1 cellular context compared by ENCODE assay signal in the genomic region with DNA sequence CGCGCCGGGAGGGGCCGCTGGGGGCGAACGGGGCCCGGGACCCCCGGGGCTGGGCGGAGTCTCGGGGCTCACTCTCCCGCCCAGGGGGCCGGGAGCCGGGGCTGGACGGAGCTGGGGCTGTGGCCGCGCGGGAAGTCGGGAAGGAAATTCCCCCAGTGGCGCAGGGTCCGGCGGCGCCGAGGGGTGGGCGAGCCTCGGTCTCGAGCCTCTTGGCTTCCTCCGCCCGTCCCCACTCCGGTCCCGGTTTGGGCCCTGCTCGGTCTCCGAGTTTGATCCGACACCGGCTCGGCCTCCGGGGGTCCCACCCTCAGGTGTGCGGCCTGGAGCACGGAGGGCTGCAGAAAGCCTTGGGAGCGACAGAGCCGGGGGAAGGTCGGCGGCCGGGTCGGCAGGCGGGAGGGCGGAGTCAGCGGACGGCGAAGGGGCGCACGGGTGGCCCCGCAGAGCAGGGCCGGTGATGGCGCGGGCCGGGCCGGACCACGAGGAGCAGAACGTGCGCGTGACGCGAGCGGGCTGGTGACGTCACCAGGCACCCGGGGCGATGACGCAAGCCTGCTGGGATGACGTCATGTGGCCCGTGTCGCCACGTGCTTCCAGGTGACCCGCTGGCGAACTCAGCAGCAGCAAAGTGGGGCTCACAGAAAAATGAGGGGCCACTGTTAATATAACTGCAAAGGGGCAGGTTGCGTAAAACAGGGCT.
TF ChIP-seq lines count a peak whose summit lies in the region.

No MANE protein-coding gene starts in this region.

TF ChIP-seq in HEK293, 187 proteins besides CTCF, POLR2A, EP300 and RAD21 (continued from another document and continues in another):
- TF ChIP-seq, protein P1, sequence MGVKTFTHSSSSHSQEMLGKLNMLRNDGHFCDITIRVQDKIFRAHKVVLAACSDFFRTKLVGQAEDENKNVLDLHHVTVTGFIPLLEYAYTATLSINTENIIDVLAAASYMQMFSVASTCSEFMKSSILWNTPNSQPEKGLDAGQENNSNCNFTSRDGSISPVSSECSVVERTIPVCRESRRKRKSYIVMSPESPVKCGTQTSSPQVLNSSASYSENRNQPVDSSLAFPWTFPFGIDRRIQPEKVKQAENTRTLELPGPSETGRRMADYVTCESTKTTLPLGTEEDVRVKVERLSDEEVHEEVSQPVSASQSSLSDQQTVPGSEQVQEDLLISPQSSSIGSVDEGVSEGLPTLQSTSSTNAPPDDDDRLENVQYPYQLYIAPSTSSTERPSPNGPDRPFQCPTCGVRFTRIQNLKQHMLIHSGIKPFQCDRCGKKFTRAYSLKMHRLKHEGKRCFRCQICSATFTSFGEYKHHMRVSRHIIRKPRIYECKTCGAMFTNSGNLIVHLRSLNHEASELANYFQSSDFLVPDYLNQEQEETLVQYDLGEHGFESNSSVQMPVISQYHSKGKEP (tag by site-specific recombination; IDR thresholded peaks at IDR 0.05), result peak; percentile 64; the same call in 1 of the 2 replicates
- TF ChIP-seq ZNF37A (tag by site-specific recombination; IDR thresholded peaks at IDR 0.05) (no peak; the same call in 1 of the 2 replicates), ZNF23 (tag by site-specific recombination; IDR thresholded peaks at IDR 0.05; ENCODE audit: borderline replicate concordance) (no peak), ZNF585B (tag by site-specific recombination; IDR thresholded peaks at IDR 0.05) (no peak; the same call in 1 of the 2 replicates), GLIS2 (tag by site-specific recombination; IDR thresholded peaks at IDR 0.05) (peak; percentile 95), OVOL3 (tag by site-specific recombination; IDR thresholded peaks at IDR 0.05) (peak; percentile 53; the same call in 1 of the 2 replicates), ZNF266 (tag by site-specific recombination; IDR thresholded peaks at IDR 0.05; ENCODE audit: low read depth) (no peak), ZNF792 (tag by site-specific recombination; IDR thresholded peaks at IDR 0.05) (peak; percentile 79; the same call in 1 of the 2 replicates), ZNF544 (tag by site-specific recombination; IDR thresholded peaks at IDR 0.05) (no peak), ZNF2 (tag by site-specific recombination; IDR thresholded peaks at IDR 0.05) (peak; percentile 76), KLF9 (tag by site-specific recombination; IDR thresholded peaks at IDR 0.05; ENCODE audit: low read depth) (peak; percentile 63), ZNF404 (tag by site-specific recombination; IDR thresholded peaks at IDR 0.05) (no peak), ZNF311 (tag by site-specific recombination; IDR thresholded peaks at IDR 0.05; ENCODE audit: borderline replicate concordance) (no peak), HOXD13 (CRISPR knock-in tag; IDR thresholded peaks at IDR 0.05; ENCODE audit: borderline replicate concordance) (peak; percentile 45; the same call in 1 of the 2 replicates), ZNF391 (tag by site-specific recombination; IDR thresholded peaks at IDR 0.05; ENCODE audit: borderline replicate concordance, low read depth) (peak; percentile 98; the same call in 1 of the 2 replicates), ZNF146 (tag by site-specific recombination; IDR thresholded peaks at IDR 0.05) (peak; percentile 76), ZNF10 (tag by site-specific recombination; IDR thresholded peaks at IDR 0.05) (peak; percentile 85), ZNF394 (tag by site-specific recombination; IDR thresholded peaks at IDR 0.05; ENCODE audit: borderline replicate concordance) (peak; percentile 77; the same call in 1 of the 2 replicates), BCL11A (tag by site-specific recombination; IDR thresholded peaks at IDR 0.05; ENCODE audit: low read depth) (peak; percentile 97), ZNF530 (tag by site-specific recombination; IDR thresholded peaks at IDR 0.05; ENCODE audit: low read depth) (no peak), ZBTB20 (tag by site-specific recombination; IDR thresholded peaks at IDR 0.05) (peak; percentile 82), ZNF223 (tag by site-specific recombination; IDR thresholded peaks at IDR 0.05) (peak; percentile 37; the same call in 1 of the 2 replicates), MZF1 (tag by site-specific recombination; IDR thresholded peaks at IDR 0.05; ENCODE audit: borderline replicate concordance) (no peak), ZNF416 (tag by site-specific recombination; IDR thresholded peaks at IDR 0.05) (0 out of 2 replicates have a peak, but pooled peaks have one; percentile 23), KLF7 (tag by site-specific recombination; IDR thresholded peaks at IDR 0.05; ENCODE audit: borderline replicate concordance) (peak; percentile 24; the same call in 1 of the 2 replicates), ZNF555 (tag by site-specific recombination; conservative IDR thresholded peaks at IDR 0.05) (no peak), ZNF514 (tag by site-specific recombination; IDR thresholded peaks at IDR 0.05) (no peak), ZNF341 (tag by site-specific recombination; IDR thresholded peaks at IDR 0.05; ENCODE audit: low read depth) (peak; percentile 77), EGR2 (tag by site-specific recombination; IDR thresholded peaks at IDR 0.05; ENCODE audit: low read depth) (no peak), ZNF529 (tag by site-specific recombination; IDR thresholded peaks at IDR 0.05; ENCODE audit: insufficient replicate concordance) (peak; percentile 12), ZFP37 (tag by site-specific recombination; IDR thresholded peaks at IDR 0.05) (0 out of 2 replicates have a peak, but pooled peaks have one; percentile 45), ZNF610 (tag by site-specific recombination; IDR thresholded peaks at IDR 0.05; ENCODE audit: borderline replicate concordance) (peak; percentile 86), ZNF777 (tag by site-specific recombination; IDR thresholded peaks at IDR 0.05; ENCODE audit: borderline replicate concordance) (no peak), ZNF214 (tag by site-specific recombination; IDR thresholded peaks at IDR 0.05; ENCODE audit: borderline replicate concordance) (no peak), ZNF239 (tag by site-specific recombination; IDR thresholded peaks at IDR 0.05) (0 out of 2 replicates have a peak, but pooled peaks have one; percentile 69), ZNF596 (tag by site-specific recombination; IDR thresholded peaks at IDR 0.05) (peak; percentile 68)
- TF ChIP-seq, protein P2, sequence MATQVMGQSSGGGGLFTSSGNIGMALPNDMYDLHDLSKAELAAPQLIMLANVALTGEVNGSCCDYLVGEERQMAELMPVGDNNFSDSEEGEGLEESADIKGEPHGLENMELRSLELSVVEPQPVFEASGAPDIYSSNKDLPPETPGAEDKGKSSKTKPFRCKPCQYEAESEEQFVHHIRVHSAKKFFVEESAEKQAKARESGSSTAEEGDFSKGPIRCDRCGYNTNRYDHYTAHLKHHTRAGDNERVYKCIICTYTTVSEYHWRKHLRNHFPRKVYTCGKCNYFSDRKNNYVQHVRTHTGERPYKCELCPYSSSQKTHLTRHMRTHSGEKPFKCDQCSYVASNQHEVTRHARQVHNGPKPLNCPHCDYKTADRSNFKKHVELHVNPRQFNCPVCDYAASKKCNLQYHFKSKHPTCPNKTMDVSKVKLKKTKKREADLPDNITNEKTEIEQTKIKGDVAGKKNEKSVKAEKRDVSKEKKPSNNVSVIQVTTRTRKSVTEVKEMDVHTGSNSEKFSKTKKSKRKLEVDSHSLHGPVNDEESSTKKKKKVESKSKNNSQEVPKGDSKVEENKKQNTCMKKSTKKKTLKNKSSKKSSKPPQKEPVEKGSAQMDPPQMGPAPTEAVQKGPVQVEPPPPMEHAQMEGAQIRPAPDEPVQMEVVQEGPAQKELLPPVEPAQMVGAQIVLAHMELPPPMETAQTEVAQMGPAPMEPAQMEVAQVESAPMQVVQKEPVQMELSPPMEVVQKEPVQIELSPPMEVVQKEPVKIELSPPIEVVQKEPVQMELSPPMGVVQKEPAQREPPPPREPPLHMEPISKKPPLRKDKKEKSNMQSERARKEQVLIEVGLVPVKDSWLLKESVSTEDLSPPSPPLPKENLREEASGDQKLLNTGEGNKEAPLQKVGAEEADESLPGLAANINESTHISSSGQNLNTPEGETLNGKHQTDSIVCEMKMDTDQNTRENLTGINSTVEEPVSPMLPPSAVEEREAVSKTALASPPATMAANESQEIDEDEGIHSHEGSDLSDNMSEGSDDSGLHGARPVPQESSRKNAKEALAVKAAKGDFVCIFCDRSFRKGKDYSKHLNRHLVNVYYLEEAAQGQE (tag by site-specific recombination; IDR thresholded peaks at IDR 0.05), result peak; percentile 52; the same call in 1 of the 2 replicates
- TF ChIP-seq, protein P3, sequence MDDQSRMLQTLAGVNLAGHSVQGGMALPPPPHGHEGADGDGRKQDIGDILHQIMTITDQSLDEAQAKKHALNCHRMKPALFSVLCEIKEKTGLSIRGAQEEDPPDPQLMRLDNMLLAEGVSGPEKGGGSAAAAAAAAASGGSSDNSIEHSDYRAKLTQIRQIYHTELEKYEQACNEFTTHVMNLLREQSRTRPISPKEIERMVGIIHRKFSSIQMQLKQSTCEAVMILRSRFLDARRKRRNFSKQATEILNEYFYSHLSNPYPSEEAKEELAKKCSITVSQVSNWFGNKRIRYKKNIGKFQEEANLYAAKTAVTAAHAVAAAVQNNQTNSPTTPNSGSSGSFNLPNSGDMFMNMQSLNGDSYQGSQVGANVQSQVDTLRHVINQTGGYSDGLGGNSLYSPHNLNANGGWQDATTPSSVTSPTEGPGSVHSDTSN (CRISPR knock-in tag; IDR thresholded peaks at IDR 0.05), result peak; percentile 92
- TF ChIP-seq, protein P4, sequence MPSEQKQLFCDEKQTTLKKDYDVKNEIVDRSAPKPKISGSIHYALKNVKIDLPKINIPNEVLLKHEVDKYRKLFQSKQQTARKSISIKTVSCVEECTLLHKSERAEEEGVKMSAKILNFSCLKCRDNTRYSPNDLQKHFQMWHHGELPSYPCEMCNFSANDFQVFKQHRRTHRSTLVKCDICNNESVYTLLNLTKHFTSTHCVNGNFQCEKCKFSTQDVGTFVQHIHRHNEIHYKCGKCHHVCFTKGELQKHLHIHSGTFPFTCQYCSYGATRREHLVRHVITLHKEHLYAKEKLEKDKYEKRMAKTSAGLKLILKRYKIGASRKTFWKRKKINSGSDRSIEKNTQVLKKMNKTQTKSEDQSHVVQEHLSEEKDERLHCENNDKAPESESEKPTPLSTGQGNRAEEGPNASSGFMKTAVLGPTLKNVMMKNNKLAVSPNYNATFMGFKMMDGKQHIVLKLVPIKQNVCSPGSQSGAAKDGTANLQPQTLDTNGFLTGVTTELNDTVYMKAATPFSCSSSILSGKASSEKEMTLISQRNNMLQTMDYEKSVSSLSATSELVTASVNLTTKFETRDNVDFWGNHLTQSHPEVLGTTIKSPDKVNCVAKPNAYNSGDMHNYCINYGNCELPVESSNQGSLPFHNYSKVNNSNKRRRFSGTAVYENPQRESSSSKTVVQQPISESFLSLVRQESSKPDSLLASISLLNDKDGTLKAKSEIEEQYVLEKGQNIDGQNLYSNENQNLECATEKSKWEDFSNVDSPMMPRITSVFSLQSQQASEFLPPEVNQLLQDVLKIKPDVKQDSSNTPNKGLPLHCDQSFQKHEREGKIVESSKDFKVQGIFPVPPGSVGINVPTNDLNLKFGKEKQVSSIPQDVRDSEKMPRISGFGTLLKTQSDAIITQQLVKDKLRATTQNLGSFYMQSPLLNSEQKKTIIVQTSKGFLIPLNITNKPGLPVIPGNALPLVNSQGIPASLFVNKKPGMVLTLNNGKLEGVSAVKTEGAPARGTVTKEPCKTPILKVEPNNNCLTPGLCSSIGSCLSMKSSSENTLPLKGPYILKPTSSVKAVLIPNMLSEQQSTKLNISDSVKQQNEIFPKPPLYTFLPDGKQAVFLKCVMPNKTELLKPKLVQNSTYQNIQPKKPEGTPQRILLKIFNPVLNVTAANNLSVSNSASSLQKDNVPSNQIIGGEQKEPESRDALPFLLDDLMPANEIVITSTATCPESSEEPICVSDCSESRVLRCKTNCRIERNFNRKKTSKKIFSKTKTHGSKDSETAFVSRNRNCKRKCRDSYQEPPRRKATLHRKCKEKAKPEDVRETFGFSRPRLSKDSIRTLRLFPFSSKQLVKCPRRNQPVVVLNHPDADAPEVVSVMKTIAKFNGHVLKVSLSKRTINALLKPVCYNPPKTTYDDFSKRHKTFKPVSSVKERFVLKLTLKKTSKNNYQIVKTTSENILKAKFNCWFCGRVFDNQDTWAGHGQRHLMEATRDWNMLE (tag by site-specific recombination; conservative IDR thresholded peaks at IDR 0.05; ENCODE audit: low read depth), result no peak; the same call in 1 of the 2 replicates
- TF ChIP-seq, protein P5, sequence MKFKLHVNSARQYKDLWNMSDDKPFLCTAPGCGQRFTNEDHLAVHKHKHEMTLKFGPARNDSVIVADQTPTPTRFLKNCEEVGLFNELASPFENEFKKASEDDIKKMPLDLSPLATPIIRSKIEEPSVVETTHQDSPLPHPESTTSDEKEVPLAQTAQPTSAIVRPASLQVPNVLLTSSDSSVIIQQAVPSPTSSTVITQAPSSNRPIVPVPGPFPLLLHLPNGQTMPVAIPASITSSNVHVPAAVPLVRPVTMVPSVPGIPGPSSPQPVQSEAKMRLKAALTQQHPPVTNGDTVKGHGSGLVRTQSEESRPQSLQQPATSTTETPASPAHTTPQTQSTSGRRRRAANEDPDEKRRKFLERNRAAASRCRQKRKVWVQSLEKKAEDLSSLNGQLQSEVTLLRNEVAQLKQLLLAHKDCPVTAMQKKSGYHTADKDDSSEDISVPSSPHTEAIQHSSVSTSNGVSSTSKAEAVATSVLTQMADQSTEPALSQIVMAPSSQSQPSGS (tag by site-specific recombination; IDR thresholded peaks at IDR 0.05; ENCODE audit: low read depth), result peak; percentile 100
- TF ChIP-seq, protein P6, sequence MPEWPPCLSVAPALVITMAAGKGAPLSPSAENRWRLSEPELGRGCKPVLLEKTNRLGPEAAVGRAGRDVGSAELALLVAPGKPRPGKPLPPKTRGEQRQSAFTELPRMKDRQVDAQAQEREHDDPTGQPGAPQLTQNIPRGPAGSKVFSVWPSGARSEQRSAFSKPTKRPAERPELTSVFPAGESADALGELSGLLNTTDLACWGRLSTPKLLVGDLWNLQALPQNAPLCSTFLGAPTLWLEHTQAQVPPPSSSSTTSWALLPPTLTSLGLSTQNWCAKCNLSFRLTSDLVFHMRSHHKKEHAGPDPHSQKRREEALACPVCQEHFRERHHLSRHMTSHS (tag by site-specific recombination; IDR thresholded peaks at IDR 0.05), result peak; percentile 78
- TF ChIP-seq, protein P7, sequence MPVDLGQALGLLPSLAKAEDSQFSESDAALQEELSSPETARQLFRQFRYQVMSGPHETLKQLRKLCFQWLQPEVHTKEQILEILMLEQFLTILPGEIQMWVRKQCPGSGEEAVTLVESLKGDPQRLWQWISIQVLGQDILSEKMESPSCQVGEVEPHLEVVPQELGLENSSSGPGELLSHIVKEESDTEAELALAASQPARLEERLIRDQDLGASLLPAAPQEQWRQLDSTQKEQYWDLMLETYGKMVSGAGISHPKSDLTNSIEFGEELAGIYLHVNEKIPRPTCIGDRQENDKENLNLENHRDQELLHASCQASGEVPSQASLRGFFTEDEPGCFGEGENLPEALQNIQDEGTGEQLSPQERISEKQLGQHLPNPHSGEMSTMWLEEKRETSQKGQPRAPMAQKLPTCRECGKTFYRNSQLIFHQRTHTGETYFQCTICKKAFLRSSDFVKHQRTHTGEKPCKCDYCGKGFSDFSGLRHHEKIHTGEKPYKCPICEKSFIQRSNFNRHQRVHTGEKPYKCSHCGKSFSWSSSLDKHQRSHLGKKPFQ (tag by site-specific recombination; IDR thresholded peaks at IDR 0.05), result peak; percentile 63
- TF ChIP-seq, protein P8, sequence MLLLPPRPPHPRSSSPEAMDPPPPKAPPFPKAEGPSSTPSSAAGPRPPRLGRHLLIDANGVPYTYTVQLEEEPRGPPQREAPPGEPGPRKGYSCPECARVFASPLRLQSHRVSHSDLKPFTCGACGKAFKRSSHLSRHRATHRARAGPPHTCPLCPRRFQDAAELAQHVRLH (tag by site-specific recombination; IDR thresholded peaks at IDR 0.05), result peak; percentile 55; the same call in 1 of the 2 replicates
